Comparison of ENCODE assay signal across 18 cellular contexts in genomic region chr10:21498416-21498815, GRCh38. TPM values are rescaled to one million over a fixed set of nuclear protein-coding genes. Genes with fewer than 3 reads are reported as not detected.
A peak's percentile ranks its signal among the peaks of the same experiment; 100 is the strongest.
DNase-seq lines count a peak whose midpoint lies in the region; ATAC-seq and TF ChIP-seq lines count a peak whose summit lies in the region.
"Had no signal": no experiment of that assay in that cellular context is flagged by ENCODE, and none has a peak within 500 bp of the region (broad histone marks: within the 10 kb centered on the region; RNA-seq: fewer than 3 reads in every experiment).

No MANE protein-coding gene starts in this region.

- CTCF ChIA-PET in A673 (lab: Charles Lee) = no interaction called here

- peak overlapping the region; percentile 80 for H3K4me3 Mint-ChIP-seq in activated naive CD8-positive, alpha-beta T cell
- no peak overlapping the region for H3K4me3 Mint-ChIP-seq in activated naive CD8-positive, alpha-beta T cell treated with anti-CD3 and anti-CD28 coated beads for 36 hours
- H3K4me3 Mint-ChIP-seq in activated T-helper 2 cell treated with anti-CD3 and anti-CD28 coated beads, Interferon-gamma antibody, Interleukin-2, Interleukin-4, amounts not matched to agents 10 μg/mL and 5 μg/mL and 100 μg/mL, durations not matched to agents 14 hours and 24 hours and 36 hours (ENCODE audit: low read depth) = peak overlapping the region; percentile 57
- H3K4me3 Mint-ChIP-seq in mesothelial cell of epicardium = peak overlapping the region; percentile 90

- no TSS peak for BruUV-seq in A673 (replicated peaks; lab: Mats Ljungman, UMichigan)

- no peaks in the 10 kb centered on the region for H3K9me3 Mint-ChIP-seq in activated naive CD8-positive, alpha-beta T cell (ENCODE audit: low read depth)
- H3K9me3 Mint-ChIP-seq in activated naive CD8-positive, alpha-beta T cell treated with anti-CD3 and anti-CD28 coated beads for 36 hours = peaks cover 2% of the 10 kb centered on the region
- H3K9me3 Mint-ChIP-seq in activated T-helper 2 cell treated with anti-CD3 and anti-CD28 coated beads, Interferon-gamma antibody, Interleukin-2, Interleukin-4, amounts not matched to agents 10 μg/mL and 5 μg/mL and 100 μg/mL, durations not matched to agents 14 hours and 24 hours and 36 hours = no peaks in the 10 kb centered on the region
- H3K9me3 Mint-ChIP-seq in mesothelial cell of epicardium = no peaks in the 10 kb centered on the region

- ATAC-seq in GM21786 (IDR thresholded peaks at IDR 0.05; ENCODE audit: unreplicated experiment) = no peak
- ATAC-seq: CD8-positive, alpha-beta T cell; gastrocnemius medialis had no signal

- no peaks in the 10 kb centered on the region for H3K27me3 ChIP-seq in A673 (replicated peaks; ENCODE audit: insufficient read depth, low read depth, low read length, poor library complexity)
- H3K27me3 ChIP-seq: right atrium auricular region had no signal

- H3K36me3 Mint-ChIP-seq in activated naive CD8-positive, alpha-beta T cell = peaks cover 2% of the 10 kb centered on the region
- H3K36me3 Mint-ChIP-seq in activated naive CD8-positive, alpha-beta T cell treated with anti-CD3 and anti-CD28 coated beads for 36 hours = no peaks in the 10 kb centered on the region
- H3K36me3 Mint-ChIP-seq in activated T-helper 2 cell treated with anti-CD3 and anti-CD28 coated beads, Interferon-gamma antibody, Interleukin-2, Interleukin-4, amounts not matched to agents 10 μg/mL and 5 μg/mL and 100 μg/mL, durations not matched to agents 14 hours and 24 hours and 36 hours (ENCODE audit: low read depth) = no peaks in the 10 kb centered on the region
- H3K36me3 Mint-ChIP-seq in mesothelial cell of epicardium = no peaks in the 10 kb centered on the region
- H3K36me3 Mint-ChIP-seq: CD8-positive, alpha-beta T cell had no signal

- peaks cover 9% of the 10 kb centered on the region for H3K4me1 ChIP-seq in A673 (ENCODE audit: insufficient read depth, low read length, poor library complexity, severe bottlenecking)

- POLR2A ChIA-PET in A673 (lab: Charles Lee; ENCODE audit: low non-redundant PET) = interaction anchor here (0.7 kb wide), 1 partner anchor 164 kb away, joined by 3 read pairs; no protein-coding TSS in a partner anchor

- H3K27me3 Mint-ChIP-seq in activated naive CD8-positive, alpha-beta T cell = peaks cover 43% of the 10 kb centered on the region
- H3K27me3 Mint-ChIP-seq in activated naive CD8-positive, alpha-beta T cell treated with anti-CD3 and anti-CD28 coated beads for 36 hours = peaks cover 82% of the 10 kb centered on the region
- H3K27me3 Mint-ChIP-seq in activated T-helper 2 cell treated with anti-CD3 and anti-CD28 coated beads, Interferon-gamma antibody, Interleukin-2, Interleukin-4, amounts not matched to agents 10 μg/mL and 5 μg/mL and 100 μg/mL, durations not matched to agents 14 hours and 24 hours and 36 hours (ENCODE audit: low read depth) = peaks cover 74% of the 10 kb centered on the region
- no peaks in the 10 kb centered on the region for H3K27me3 Mint-ChIP-seq in mesothelial cell of epicardium (ENCODE audit: low read depth)

- no peaks in the 10 kb centered on the region for H3K36me3 ChIP-seq in A673 (ENCODE audit: insufficient read depth, low read length, poor library complexity, severe bottlenecking)
- H3K36me3 ChIP-seq: gastrocnemius medialis, neutrophil, right atrium auricular region had no signal

- H3K4me1 Mint-ChIP-seq in activated naive CD8-positive, alpha-beta T cell (ENCODE audit: low read depth) = peaks cover 26% of the 10 kb centered on the region
- H3K4me1 Mint-ChIP-seq in activated naive CD8-positive, alpha-beta T cell treated with anti-CD3 and anti-CD28 coated beads for 36 hours = peaks cover 15% of the 10 kb centered on the region
- H3K4me1 Mint-ChIP-seq in activated T-helper 2 cell treated with anti-CD3 and anti-CD28 coated beads, Interferon-gamma antibody, Interleukin-2, Interleukin-4, amounts not matched to agents 10 μg/mL and 5 μg/mL and 100 μg/mL, durations not matched to agents 14 hours and 24 hours and 36 hours (ENCODE audit: low read depth) = peaks cover 17% of the 10 kb centered on the region
- H3K4me1 Mint-ChIP-seq in mesothelial cell of epicardium = peaks cover 60% of the 10 kb centered on the region

- no peaks in the 10 kb centered on the region for H3K9me3 ChIP-seq in A673 (ENCODE audit: low read depth, low read length, poor library complexity, severe bottlenecking)
- H3K9me3 ChIP-seq: gastrocnemius medialis, neutrophil, right atrium auricular region had no signal

- H3K27ac Mint-ChIP-seq in activated naive CD8-positive, alpha-beta T cell = no peak overlapping the region
- no peak overlapping the region for H3K27ac Mint-ChIP-seq in activated naive CD8-positive, alpha-beta T cell treated with anti-CD3 and anti-CD28 coated beads for 36 hours
- no peak overlapping the region for H3K27ac Mint-ChIP-seq in activated T-helper 2 cell treated with anti-CD3 and anti-CD28 coated beads, Interferon-gamma antibody, Interleukin-2, Interleukin-4, amounts not matched to agents 10 μg/mL and 5 μg/mL and 100 μg/mL, durations not matched to agents 14 hours and 24 hours and 36 hours
- peak overlapping the region; percentile 98 for H3K27ac Mint-ChIP-seq in mesothelial cell of epicardium
- H3K27ac Mint-ChIP-seq: CD8-positive, alpha-beta T cell had no signal

- H3K27ac ChIP-seq in A673 (ENCODE audit: low read depth, low read length, poor library complexity, severe bottlenecking) = no peak overlapping the region
- H3K27ac ChIP-seq: gastrocnemius medialis, KMS-11, neutrophil had no signal

- intact Hi-C loops in activated T-helper 2 cell treated with anti-CD3 and anti-CD28 coated beads, Interferon-gamma antibody, Interleukin-2, Interleukin-4, amounts not matched to agents 10 μg/mL and 5 μg/mL and 100 μg/mL, durations not matched to agents 14 hours and 24 hours and 36 hours (cut with micrococcal nuclease) = loop anchor here (5.0 to 10.0 kb wide), 6 partner anchors 34 to 1696 kb away; partner anchors contain the start of genes MLLT10 and PTF1A
- intact Hi-C loops in A673 (cut with micrococcal nuclease; ENCODE audit: unreplicated experiment) = loop anchor here (5.0 to 10.0 kb wide), 3 partner anchors 34 to 826 kb away; partner anchors contain the start of genes BMI1 and MLLT10

- DNase-seq in activated naive CD8-positive, alpha-beta T cell treated with anti-CD3 and anti-CD28 coated beads for 36 hours = no peak
- DNase-seq in activated T-helper 2 cell treated with anti-CD3 and anti-CD28 coated beads, Interferon-gamma antibody, Interleukin-2, Interleukin-4, amounts not matched to agents 10 μg/mL and 5 μg/mL and 100 μg/mL, durations not matched to agents 14 hours and 24 hours and 36 hours (ENCODE audit: low spot score) = no peak
- DNase-seq in mesothelial cell of epicardium (ENCODE audit: low spot score in 2 of 2, unreplicated experiment in 2 of 2) (no peak), superior temporal gyrus (ENCODE audit: extremely low spot score) (peak; percentile 10), A673 (ENCODE audit: low spot score) (no peak)
- no peak for DNase-seq in central memory CD4-positive, alpha-beta T cell
- DNase-seq: activated CD4-positive, alpha-beta T cell treated with anti-CD3 and anti-CD28 coated beads, Interleukin-2, amount 50 U/mL, for 4 hours; CD8-positive, alpha-beta T cell; DND-41; gastrocnemius medialis; NCI-H1048; NCI-H2029 treated with DMSO at 0.1 percent for 48 hours; stimulated activated CD4-positive, alpha-beta T cell treated with anti-CD3 and anti-CD28 coated beads, Interleukin-15, amount 100 ng/mL, for 24 hours had no signal

- TF ChIP-seq CTCF in mesothelial cell of epicardium (IDR thresholded peaks at IDR 0.05; ENCODE audit: unreplicated experiment) = no peak
- TF ChIP-seq CTCF in A673 (conservative IDR thresholded peaks at IDR 0.05; ENCODE audit: low read depth, low read length) = no peak

- H3K4me3 ChIP-seq in A673 (ENCODE audit: low read depth, low read length, poor library complexity, severe bottlenecking) = no peak overlapping the region
- H3K4me3 ChIP-seq: gastrocnemius medialis, right atrium auricular region had no signal

RNA-seq across cellular contexts. Expression of gene SKIDA1, which starts 27.1 kb away (rescaled TPM):
- total RNA-seq in activated naive CD8-positive, alpha-beta T cell treated with anti-CD3 and anti-CD28 coated beads for 36 hours = under 1 TPM in 1 of 2 experiments, not detected in 1; 0.54 TPM
- total RNA-seq in activated T-helper 2 cell treated with anti-CD3 and anti-CD28 coated beads, Interferon-gamma antibody, Interleukin-2, Interleukin-4, amounts not matched to agents 10 μg/mL and 5 μg/mL and 100 μg/mL, durations not matched to agents 14 hours and 24 hours and 36 hours = 0.11 TPM in 2 replicates
- 9.7 to 10.4 TPM (median 9.7 TPM) in 3 replicates for total RNA-seq in mesothelial cell of epicardium
- 4.4 and 4.9 TPM in 2 replicates for total RNA-seq in A673 (2021)
- total RNA-seq: CD8-positive, alpha-beta T cell had no signal

RNA-seq across cellular contexts. Expression of gene MLLT10, which starts 35.6 kb away (rescaled TPM):
- 10 to 100 TPM; 33.9 to 36.2 TPM for total RNA-seq in activated naive CD8-positive, alpha-beta T cell treated with anti-CD3 and anti-CD28 coated beads for 36 hours
- total RNA-seq in activated T-helper 2 cell treated with anti-CD3 and anti-CD28 coated beads, Interferon-gamma antibody, Interleukin-2, Interleukin-4, amounts not matched to agents 10 μg/mL and 5 μg/mL and 100 μg/mL, durations not matched to agents 14 hours and 24 hours and 36 hours = 45.4 and 47.4 TPM in 2 replicates
- total RNA-seq in mesothelial cell of epicardium (56.1 to 64.4 TPM (median 62.5 TPM) in 3 replicates), A673 (2021) (58.4 and 60.0 TPM in 2 replicates)
